Comparison of ENCODE assay signal across 8 cellular contexts in the genomic region with DNA sequence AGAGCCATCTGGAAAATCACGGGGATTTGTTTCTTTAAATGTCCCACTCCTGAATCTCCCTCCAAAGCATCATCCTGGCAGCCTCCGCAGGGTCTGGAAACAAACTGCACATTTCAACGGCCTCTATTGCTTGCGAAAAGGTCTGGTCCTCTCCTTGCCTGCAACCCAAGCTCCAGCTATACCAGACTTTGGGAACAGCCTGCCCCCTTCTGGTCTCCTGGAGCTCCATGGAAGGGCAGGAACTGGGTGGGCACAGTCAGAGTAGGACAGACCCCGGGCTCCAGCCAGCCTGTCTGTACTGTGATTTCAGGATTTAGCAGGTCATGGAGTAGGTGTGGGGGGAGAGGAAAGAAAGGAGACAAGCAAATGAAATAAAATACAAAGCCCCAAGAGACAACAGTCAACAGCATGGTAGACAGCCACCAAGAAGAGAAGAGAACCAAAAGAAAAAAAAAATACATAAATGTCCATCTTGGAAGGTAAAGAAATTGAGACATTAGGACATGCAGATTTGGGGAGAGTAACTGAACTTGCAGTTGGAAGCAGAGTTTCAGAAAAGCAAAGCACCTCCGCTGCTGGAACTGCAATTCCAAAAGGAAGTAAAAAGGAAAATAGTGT. TPM values are rescaled to one million over a fixed set of nuclear protein-coding genes. Genes with fewer than 3 reads are reported as not detected.
A peak's percentile ranks its signal among the peaks of the same experiment; 100 is the strongest.
DNase-seq lines count a peak whose midpoint lies in the region; ATAC-seq and TF ChIP-seq lines count a peak whose summit lies in the region.

No MANE protein-coding gene starts in this region.

- H3K4me3 ChIP-seq in OCI-LY1 (ENCODE audit: low read depth, low read length, poor library complexity, severe bottlenecking) (peak overlapping the region; percentile 72), psoas muscle (peak overlapping the region; percentile 18)

- no peak overlapping the region for H2AFZ ChIP-seq in OCI-LY1 (ENCODE audit: low read length)

- ATAC-seq in psoas muscle = peak; percentile 32 to 63 (median 46)

- H3K4me1 ChIP-seq in OCI-LY1 (ENCODE audit: insufficient read depth, low read length, severe bottlenecking) (peaks cover 58% of the 10 kb centered on the region), psoas muscle (peaks cover 3% of the 10 kb centered on the region)

- whole genome bisulfite sequencing in psoas muscle, 3 donors = 19 to 32% (median 26%) methylated on average over 6 of the region's 6 CpGs

- H3K9me3 ChIP-seq in OCI-LY1 (ENCODE audit: low read length) (no peaks in the 10 kb centered on the region), psoas muscle (no peaks in the 10 kb centered on the region)

- H3K27ac ChIP-seq in OCI-LY1 (ENCODE audit: low read depth, low read length, poor library complexity, severe bottlenecking) (peak overlapping the region; percentile 89), psoas muscle (no peak overlapping the region)

- intact Hi-C loops in psoas muscle (cut with DNase I) = loop anchor here (2.0 to 5.0 kb wide), 3 partner anchors 176 to 245 kb away; no protein-coding TSS in a partner anchor

- H3K36me3 ChIP-seq in OCI-LY1 (ENCODE audit: insufficient read depth, low read length) = peaks cover 10% of the 10 kb centered on the region; the same call in 1 of the 2 replicates
- H3K36me3 ChIP-seq in psoas muscle (ENCODE audit: insufficient read depth in 1 of 2, low read depth in 1 of 2) = no peaks in the 10 kb centered on the region

- H3K4me2 ChIP-seq in OCI-LY1 (ENCODE audit: low read length) = peak overlapping the region; percentile 91

- H3K27me3 ChIP-seq in OCI-LY1 (ENCODE audit: insufficient read depth, low read length) = no peaks in the 10 kb centered on the region
- peaks cover 0 to 12% (median 6%) of the 10 kb centered on the region in 3 donors for H3K27me3 ChIP-seq in psoas muscle (ENCODE audit: insufficient read depth in 3 of 3, low read length in 2 of 3)

- TF ChIP-seq CTCF in AG09319 (IDR thresholded peaks at IDR 0.05; ENCODE audit: low read depth, low read length) (peak; percentile 97), OCI-LY1 (IDR thresholded peaks at IDR 0.05; ENCODE audit: low read length) (peak; percentile 78), psoas muscle (IDR thresholded peaks at IDR 0.05) (peak; percentile 53)

- peak overlapping the region; percentile 87 for H3K9ac ChIP-seq in OCI-LY1 (ENCODE audit: low read length)

- H3K9me2 ChIP-seq in OCI-LY1 (ENCODE audit: low read depth, low read length) = no peaks in the 10 kb centered on the region

- peak; percentile 57 for DNase-seq in AG09319 (ENCODE audit: extremely low read depth, low read depth)
- DNase-seq in H4 (ENCODE audit: low spot score) = peak; percentile 67
- peak in 54 of 58 donors; percentile 25 to 89 (median 66) for DNase-seq in anterior cingulate cortex (lab: John Stamatoyannopoulos, UW)
- DNase-seq in hepatic stellate cell (ENCODE audit: low spot score) = peak; percentile 61
- peak; percentile 58 to 77 for DNase-seq in psoas muscle
- no peak for DNase-seq in NCI-H146 (lab: John Stamatoyannopoulos, UW)
- DNase-seq in NCI-H2081 treated with DMSO at 0.1 percent for 48 hours (lab: John Stamatoyannopoulos, UW) = no peak

- no peaks in the 10 kb centered on the region for H4K20me1 ChIP-seq in OCI-LY1 (ENCODE audit: insufficient read depth, low read length)

- peaks cover 68% of the 10 kb centered on the region for H3K79me2 ChIP-seq in OCI-LY1 (ENCODE audit: insufficient read depth, low read length)

- no peaks in the 10 kb centered on the region for H3F3A ChIP-seq in OCI-LY1 (ENCODE audit: insufficient read depth, low read length)

RNA-seq across cellular contexts. Expression of gene XYLT1, which starts 2.7 kb away (rescaled TPM):
- total RNA-seq in H4 (2014; rRNA removed; shearing (Covaris generic)) = 7.1 and 8.3 TPM in 2 replicates
- total RNA-seq in psoas muscle = 1 to 10 TPM; 1.7 to 2.5 (median 1.8) TPM
- 1 to 10 TPM in 2 of 3 donors, under 1 TPM in 1; 0.67 to 1.6 (median 1.1) TPM for polyA plus RNA-seq in psoas muscle

Comparison
In these comparisons a context has a peak if more than half of its experiments do, and no peak if none do; other contexts are left out.
1. DNase-seq: peak in AG09319 (single experiment), H4 (single experiment), anterior cingulate cortex (54 of 58), hepatic stellate cell (single experiment) and psoas muscle (2 of 2); none in NCI-H146 (single experiment) and NCI-H2081 treated with DMSO at 0.1 percent for 48 hours (single experiment).
2. Peak in every context shown above with its lines, with median percentiles within 50 percentile points of each other: CTCF ChIP-seq.